Comparison of ENCODE assay signal across 1 cellular context in genomic region chr3:170154569-170155143, GRCh38.
TF ChIP-seq lines count a peak whose summit lies in the region.

No MANE protein-coding gene starts in this region.

TF ChIP-seq in GM12878, 131 proteins besides CTCF, POLR2A, EP300 and RAD21 (continued from another document):
- TF ChIP-seq TCF3 (IDR thresholded peaks at IDR 0.05; ENCODE audit: borderline replicate concordance, insufficient read depth, low read depth, low read length) = no peak
- TF ChIP-seq RUNX3 (IDR thresholded peaks at IDR 0.05; ENCODE audit: low read length) = peak; percentile 60
- peak; percentile 49; the same call in 1 of the 2 replicates for TF ChIP-seq GATAD2B (conservative IDR thresholded peaks at IDR 0.05; ENCODE audit: low read depth)
- TF ChIP-seq POLR2AphosphoS5 (IDR thresholded peaks at IDR 0.05; ENCODE audit: low read length) = no peak
- TF ChIP-seq DPF2 (IDR thresholded peaks at IDR 0.05) = peak; percentile 74; the same call in 1 of the 2 replicates
- no peak for TF ChIP-seq PAX5 (IDR thresholded peaks at IDR 0.05; ENCODE audit: borderline replicate concordance, low read depth, low read length)
- TF ChIP-seq IKZF1 (conservative IDR thresholded peaks at IDR 0.05) = peak; percentile 36; the same call in 1 of the 2 replicates
- 0 out of 2 replicates have a peak, but pooled peaks have one; percentile 27 for TF ChIP-seq PML (IDR thresholded peaks at IDR 0.05; ENCODE audit: low read length)
- 0 out of 2 replicates have a peak, but pooled peaks have one; percentile 36 for TF ChIP-seq NBN (IDR thresholded peaks at IDR 0.05)
